Comparison of ENCODE assay signal across 2 cellular contexts in genomic region chr19:43540381-43540780, GRCh38.
A peak's percentile ranks its signal among the peaks of the same experiment; 100 is the strongest.
TF ChIP-seq lines count a peak whose summit lies in the region.

No MANE protein-coding gene starts in this region.

TF ChIP-seq in HEK293, 187 proteins besides CTCF, POLR2A, EP300 and RAD21:
- TF ChIP-seq ZNF169 (tag by site-specific recombination; IDR thresholded peaks at IDR 0.05) (no peak), ZNF623 (tag by site-specific recombination; IDR thresholded peaks at IDR 0.05) (peak; percentile 97), ZNF248 (tag by site-specific recombination; IDR thresholded peaks at IDR 0.05) (no peak), BCL11B (tag by site-specific recombination; IDR thresholded peaks at IDR 0.05; ENCODE audit: low read depth) (no peak)

TF ChIP-seq in K562, 482 proteins besides CTCF, POLR2A, EP300 and RAD21:
- TF ChIP-seq THRAP3 (IDR thresholded peaks at IDR 0.05; ENCODE audit: borderline replicate concordance) (no peak), RBM25 (IDR thresholded peaks at IDR 0.05; ENCODE audit: low read depth, low read length, severe bottlenecking) (peak; percentile 73), ZNF77 (CRISPR knock-in tag; IDR thresholded peaks at IDR 0.05) (no peak), ZNF507 (tag; conservative IDR thresholded peaks at IDR 0.05) (no peak)
TF ChIP-seq in K562: peak in this region for 1.
